In the genomic region with DNA sequence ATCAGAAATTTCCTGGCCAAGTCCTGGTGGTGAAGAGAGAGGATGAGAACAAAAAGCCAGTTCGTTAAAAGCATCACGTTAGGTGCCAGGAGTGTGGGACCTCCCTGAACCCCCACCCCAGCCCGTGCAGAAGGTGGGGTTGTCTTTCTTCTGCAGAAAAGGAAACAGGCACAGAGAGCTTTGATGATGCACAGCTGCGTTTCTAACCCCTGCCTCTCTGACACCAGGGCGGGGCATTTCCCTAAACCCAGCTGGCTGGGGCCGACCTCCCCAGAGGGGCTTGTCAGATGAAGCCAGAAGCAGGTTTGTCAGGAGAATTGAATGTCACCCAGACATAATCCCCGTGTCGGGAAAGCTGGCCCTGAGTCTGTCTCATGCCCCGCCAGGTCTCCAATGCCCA, we compare ENCODE assay signal across 11 cellular contexts.
DNase-seq lines count a peak whose midpoint lies in the region; ATAC-seq and TF ChIP-seq lines count a peak whose summit lies in the region.
"Had no signal": no experiment of that assay in that cellular context is flagged by ENCODE, and none has a peak within 500 bp of the region (broad histone marks: within the 10 kb centered on the region; RNA-seq: fewer than 3 reads in every experiment).

No MANE protein-coding gene starts in this region.

- H3K27me3 Mint-ChIP-seq in IgD-negative memory B cell (no peaks in the 10 kb centered on the region), progenitor cell of endocrine pancreas (peaks cover 42% of the 10 kb centered on the region)
- H3K27me3 Mint-ChIP-seq in activated T-cell treated with anti-CD3 and anti-CD28 coated beads, Interleukin-2, amount 50 U/mL, for 4 hours (ENCODE audit: low read depth) = no peaks in the 10 kb centered on the region
- H3K27me3 Mint-ChIP-seq in natural killer cell treated with Interleukin-12 subunit alpha and Interleukin-12 subunit beta and Interleukin-15 and Interleukin-18, amount 100 ng/mL, for 72 hours = no peaks in the 10 kb centered on the region

- H3K4me1 ChIP-seq in mammary epithelial cell (ENCODE audit: insufficient read depth, low read length) = peaks cover 52% of the 10 kb centered on the region

- peak; percentile 34 for ATAC-seq in GM18517 (IDR thresholded peaks at IDR 0.05; ENCODE audit: unreplicated experiment)
- peak; percentile 53 to 74 for ATAC-seq in activated T-cell treated with anti-CD3 and anti-CD28 coated beads, Interleukin-2, amount 50 U/mL, for 4 hours
- peak; percentile 49 to 61 for ATAC-seq in natural killer cell treated with Interleukin-12 subunit alpha and Interleukin-12 subunit beta and Interleukin-15 and Interleukin-18, amount 100 ng/mL, for 72 hours

- dilution Hi-C loops in mammary epithelial cell (cut with HindIII; ENCODE audit: low sequenced_read_pairs) = no loop called here

- DNase-seq in activated T-cell treated with anti-CD3 and anti-CD28 coated beads, Interleukin-2, amount 50 U/mL, for 4 hours = peak; percentile 47
- DNase-seq in natural killer cell treated with Interleukin-12 subunit alpha and Interleukin-12 subunit beta and Interleukin-15 and Interleukin-18, amount 100 ng/mL, for 72 hours (ENCODE audit: low spot score) = no peak
- DNase-seq in NCI-H446 treated with DMSO at 0.1 percent for 48 hours (lab: John Stamatoyannopoulos, UW) (no peak), mammary epithelial cell (no peak), progenitor cell of endocrine pancreas (ENCODE audit: low spot score, unreplicated experiment) (no peak), NCI-H2107 treated with DMSO at 0.1 percent for 48 hours (lab: John Stamatoyannopoulos, UW; ENCODE audit: unreplicated experiment) (no peak)
- DNase-seq: brain microvascular endothelial cell, occipital lobe, SW 1271 had no signal

- no peaks in the 10 kb centered on the region for H3K36me3 ChIP-seq in mammary epithelial cell (ENCODE audit: insufficient read depth, low read length)
- H3K36me3 ChIP-seq: brain microvascular endothelial cell had no signal

- H3K36me3 Mint-ChIP-seq in IgD-negative memory B cell = no peaks in the 10 kb centered on the region
- H3K36me3 Mint-ChIP-seq in activated T-cell treated with anti-CD3 and anti-CD28 coated beads, Interleukin-2, amount 50 U/mL, for 4 hours (ENCODE audit: insufficient read depth) = no peaks in the 10 kb centered on the region
- H3K36me3 Mint-ChIP-seq in natural killer cell treated with Interleukin-12 subunit alpha and Interleukin-12 subunit beta and Interleukin-15 and Interleukin-18, amount 100 ng/mL, for 72 hours = no peaks in the 10 kb centered on the region
- H3K36me3 Mint-ChIP-seq in progenitor cell of endocrine pancreas (ENCODE audit: insufficient read depth) = no peaks in the 10 kb centered on the region

- no peak overlapping the region for H3K4me3 ChIP-seq in mammary epithelial cell (replicated peaks in 1 of 3; ENCODE audit: insufficient read depth in 1 of 3, low read depth in 2 of 3, low read length in 3 of 3)

- H3K27ac Mint-ChIP-seq in IgD-negative memory B cell (peak overlapping the region; percentile 10 to 91 (median 86)), progenitor cell of endocrine pancreas (no peak overlapping the region)
- peak overlapping the region; percentile 23 to 86 for H3K27ac Mint-ChIP-seq in natural killer cell treated with Interleukin-12 subunit alpha and Interleukin-12 subunit beta and Interleukin-15 and Interleukin-18, amount 100 ng/mL, for 72 hours

- no peak overlapping the region for H2AFZ ChIP-seq in mammary epithelial cell (ENCODE audit: low read depth, low read length)

- no peaks in the 10 kb centered on the region for H3K9me3 ChIP-seq in mammary epithelial cell (replicated peaks; ENCODE audit: insufficient read depth, low read length)

- H3K9ac ChIP-seq in mammary epithelial cell (ENCODE audit: insufficient read depth, low read length) = no peak overlapping the region

- CTCF ChIA-PET in mammary epithelial cell (lab: Charles Lee; ENCODE audit: low non-redundant PET) = no interaction called here

- 97% methylated on average over 9 of the region's 9 CpGs for WGBS in mammary epithelial cell (ENCODE audit: low coverage, missing lambda C conversion rate)

- H3K27ac ChIP-seq in mammary epithelial cell (ENCODE audit: insufficient read depth, low read depth, low read length) = no peak overlapping the region

- H3K4me3 Mint-ChIP-seq in IgD-negative memory B cell (peak overlapping the region; percentile 69 to 92 (median 80)), progenitor cell of endocrine pancreas (ENCODE audit: low read depth) (no peak overlapping the region)
- H3K4me3 Mint-ChIP-seq in activated T-cell treated with anti-CD3 and anti-CD28 coated beads, Interleukin-2, amount 50 U/mL, for 4 hours = peak overlapping the region; percentile 47
- H3K4me3 Mint-ChIP-seq in natural killer cell treated with Interleukin-12 subunit alpha and Interleukin-12 subunit beta and Interleukin-15 and Interleukin-18, amount 100 ng/mL, for 72 hours = peak overlapping the region; percentile 75

- TF ChIP-seq CTCF in mammary epithelial cell (conservative IDR thresholded peaks at IDR 0.05 in 1 of 2, IDR thresholded peaks at IDR 0.05 in 1 of 2; ENCODE audit: extremely low read depth in 1 of 2, insufficient read depth in 1 of 2, low read depth in 1 of 2, low read length in 2 of 2) = no peak
- no peak for TF ChIP-seq CTCF in progenitor cell of endocrine pancreas (IDR thresholded peaks at IDR 0.05; ENCODE audit: unreplicated experiment)

- peaks cover 49 to 72% (median 56%) of the 10 kb centered on the region in 3 donors for H3K4me1 Mint-ChIP-seq in IgD-negative memory B cell
- peaks cover 78% of the 10 kb centered on the region for H3K4me1 Mint-ChIP-seq in activated T-cell treated with anti-CD3 and anti-CD28 coated beads, Interleukin-2, amount 50 U/mL, for 4 hours (ENCODE audit: low read depth)
- H3K4me1 Mint-ChIP-seq in natural killer cell treated with Interleukin-12 subunit alpha and Interleukin-12 subunit beta and Interleukin-15 and Interleukin-18, amount 100 ng/mL, for 72 hours (ENCODE audit: low read depth in 2 of 2) = peaks cover 54 to 63% of the 10 kb centered on the region in 2 donors
- H3K4me1 Mint-ChIP-seq in progenitor cell of endocrine pancreas (ENCODE audit: low read depth) = peaks cover 2% of the 10 kb centered on the region

- intact Hi-C loops in mammary epithelial cell (cut with micrococcal nuclease) = no loop called here

- H3K79me2 ChIP-seq in mammary epithelial cell (ENCODE audit: insufficient read depth, low read length) = no peaks in the 10 kb centered on the region

- H3K4me2 ChIP-seq in mammary epithelial cell (ENCODE audit: insufficient read depth, low read depth, low read length) = no peak overlapping the region

- in situ Hi-C loops in mammary epithelial cell (cut with MboI; ENCODE audit: low sequenced_read_pairs in 2 of 2) = loop anchor here in 1 of 2 donors (25.0 kb wide), 1 partner anchor 113 kb away; no protein-coding TSS in a partner anchor

- BruUV-seq in mammary epithelial cell (replicated peaks; lab: Mats Ljungman, UMichigan) = no TSS peak

- H4K20me1 ChIP-seq in mammary epithelial cell (ENCODE audit: insufficient read depth, low read length) = no peaks in the 10 kb centered on the region

- H3K27me3 ChIP-seq in mammary epithelial cell (ENCODE audit: insufficient read depth, low read length) = no peaks in the 10 kb centered on the region
- H3K27me3 ChIP-seq: brain microvascular endothelial cell had no signal

- H3K9me3 Mint-ChIP-seq in IgD-negative memory B cell (no peaks in the 10 kb centered on the region), progenitor cell of endocrine pancreas (ENCODE audit: low read depth) (no peaks in the 10 kb centered on the region)
- no peaks in the 10 kb centered on the region for H3K9me3 Mint-ChIP-seq in activated T-cell treated with anti-CD3 and anti-CD28 coated beads, Interleukin-2, amount 50 U/mL, for 4 hours
- H3K9me3 Mint-ChIP-seq in natural killer cell treated with Interleukin-12 subunit alpha and Interleukin-12 subunit beta and Interleukin-15 and Interleukin-18, amount 100 ng/mL, for 72 hours = no peaks in the 10 kb centered on the region
